In genomic region chr11:32164836-32165235, GRCh38 we compare ENCODE assay signal across 3 cellular contexts.
"Had no signal": no experiment of that assay in that cellular context is flagged by ENCODE, and none has a peak within 500 bp of the region (broad histone marks: within the 10 kb centered on the region; RNA-seq: fewer than 3 reads in every experiment).

No MANE protein-coding gene starts in this region.

- DNase-seq: GDM1, GF-D8 had no signal

- H3K4me3 ChIP-seq: GM12878 had no signal

- ATAC-seq: GM12878 had no signal
